Comparison of ENCODE assay signal across 1 cellular context in genomic region chr13:112740502-112741131, GRCh38.
TF ChIP-seq lines count a peak whose summit lies in the region.

No MANE protein-coding gene starts in this region.

TF ChIP-seq in SK-N-SH, 30 proteins besides CTCF, POLR2A, EP300 and RAD21 (continued from another document):
- TF ChIP-seq, protein P1, sequence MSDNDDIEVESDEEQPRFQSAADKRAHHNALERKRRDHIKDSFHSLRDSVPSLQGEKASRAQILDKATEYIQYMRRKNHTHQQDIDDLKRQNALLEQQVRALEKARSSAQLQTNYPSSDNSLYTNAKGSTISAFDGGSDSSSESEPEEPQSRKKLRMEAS (IDR thresholded peaks at IDR 0.05; ENCODE audit: low read depth) = no peak
- TF ChIP-seq RXRA (IDR thresholded peaks at IDR 0.05; ENCODE audit: borderline replicate concordance, low read depth) = no peak
TF ChIP-seq in SK-N-SH: peak in this region for 0.
